In genomic region chr3:45537596-45537959, GRCh38 we compare ENCODE assay signal across 18 cellular contexts. TPM values are rescaled to one million over a fixed set of nuclear protein-coding genes. Genes with fewer than 3 reads are reported as not detected.
DNase-seq lines count a peak whose midpoint lies in the region; ATAC-seq, FAIRE-seq and TF ChIP-seq lines count a peak whose summit lies in the region.
"Had no signal": no experiment of that assay in that cellular context is flagged by ENCODE, and none has a peak within 500 bp of the region (broad histone marks: within the 10 kb centered on the region; RNA-seq: fewer than 3 reads in every experiment).

No MANE protein-coding gene starts in this region.

- H3K27ac ChIP-seq in IMR-90 (ENCODE audit: insufficient read depth, low read length) (no peak overlapping the region), lower lobe of right lung (peak overlapping the region; percentile 50), subcutaneous abdominal adipose tissue (ENCODE audit: low read depth, low read length) (peak overlapping the region; percentile 45)

- no CpG with 5 or more reads among the region's 5 CpGs for WGBS in IMR-90 (ENCODE audit: extremely low coverage in 2 of 2, insufficient read length in 1 of 2), 2 experiments

- peak overlapping the region; percentile 39; the same call in 1 of the 2 replicates for H3K4ac ChIP-seq in IMR-90 (ENCODE audit: low read depth, low read length)

- TF ChIP-seq POLR2A in IMR-90 (IDR thresholded peaks at IDR 0.05; ENCODE audit: low read depth, low read length), result no peak
- no peak for TF ChIP-seq POLR2A in GM12891 (IDR thresholded peaks at IDR 0.05; ENCODE audit: low read depth, low read length)

- H3K4me1 Mint-ChIP-seq in endothelial cell (ENCODE audit: unreplicated experiment), result peaks cover 80% of the 10 kb centered on the region

- no peak overlapping the region for H3K23ac ChIP-seq in IMR-90 (ENCODE audit: low read depth, low read length)

- BruUV-seq in IMR-90 (replicated peaks; lab: Mats Ljungman, UMichigan), result no TSS peak

- POLR2A ChIA-PET in IMR-90 (lab: Charles Lee; ENCODE audit: unreplicated experiment), result no interaction called here

- no peaks in the 10 kb centered on the region for H4K20me1 ChIP-seq in IMR-90 (ENCODE audit: insufficient read depth, low read length)

- peaks cover 11% of the 10 kb centered on the region for H3K9me1 ChIP-seq in IMR-90 (ENCODE audit: insufficient read depth, low read length)

- peak overlapping the region; percentile 59 for H3K14ac ChIP-seq in IMR-90 (replicated peaks; ENCODE audit: low read depth, low read length)

- H3K9me3 Mint-ChIP-seq in endothelial cell (ENCODE audit: unreplicated experiment), result no peaks in the 10 kb centered on the region

- no peak overlapping the region for H2AFZ ChIP-seq in IMR-90 (replicated peaks; ENCODE audit: low read length, poor library complexity)

- peaks cover 6% of the 10 kb centered on the region; the same call in 1 of the 2 replicates for H3K36me3 ChIP-seq in IMR-90 (ENCODE audit: control insufficient read depth, insufficient read depth, low read length)
- H3K36me3 ChIP-seq in lower lobe of right lung, result peaks cover 4% of the 10 kb centered on the region
- peaks cover 0 to 4% (median 0%) of the 10 kb centered on the region in 5 donors for H3K36me3 ChIP-seq in subcutaneous abdominal adipose tissue (ENCODE audit: control insufficient read depth in 5 of 5, insufficient read depth in 5 of 5, low read length in 5 of 5)

- no peak for FAIRE-seq in GM12891 (lab: Jason Lieb, UNC)
- FAIRE-seq: kidney had no signal

- no peak overlapping the region for H2AK9ac ChIP-seq in IMR-90 (replicated peaks; ENCODE audit: low read depth, low read length, poor library complexity)

- H2BK120ac ChIP-seq in IMR-90 (ENCODE audit: low read depth, low read length), result peak overlapping the region; percentile 36; the same call in 1 of the 2 replicates

- peaks cover 6% of the 10 kb centered on the region for H3K27me3 Mint-ChIP-seq in endothelial cell (ENCODE audit: unreplicated experiment)
- H3K27me3 Mint-ChIP-seq: activated naive CD8-positive, alpha-beta T cell had no signal

- H3K56ac ChIP-seq in IMR-90 (ENCODE audit: extremely low read depth, insufficient read depth, low read length), result no peak overlapping the region

- H2BK15ac ChIP-seq in IMR-90 (ENCODE audit: low read depth, low read length), result peak overlapping the region; percentile 56; the same call in 2 of the 3 replicates

- intact Hi-C loops in IMR-90 (cut with micrococcal nuclease), result no loop called here
- intact Hi-C loops in lower lobe of right lung (cut with DNase I), result no loop called here

- dilution Hi-C loops in IMR-90 (cut with HindIII; ENCODE audit: low sequenced_read_pairs, unreplicated experiment), result no loop called here

- in situ Hi-C loops in IMR-90 (cut with MboI; ENCODE audit: low sequenced_read_pairs), result no loop called here

- peaks cover 0 to 4% of the 10 kb centered on the region in 2 experiments; a peak in 1 of 4 replicates for H3K79me1 ChIP-seq in IMR-90 (ENCODE audit: low read depth in 1 of 2, low read length in 2 of 2)

- no peak overlapping the region for H3K4me3 ChIP-seq in IMR-90 (ENCODE audit: insufficient read depth, low read depth, low read length)
- H3K4me3 ChIP-seq in lower lobe of right lung, result no peak overlapping the region
- peak overlapping the region in 1 of 5 donors; percentile 11 for H3K4me3 ChIP-seq in subcutaneous abdominal adipose tissue (ENCODE audit: low read depth in 1 of 5, low read length in 5 of 5)
- H3K4me3 ChIP-seq: HAP-1, mucosa of descending colon, testis had no signal

- TF ChIP-seq CTCF in IMR-90 (conservative IDR thresholded peaks at IDR 0.05; ENCODE audit: low read depth, low read length), result no peak
- no peak for TF ChIP-seq CTCF in endothelial cell (IDR thresholded peaks at IDR 0.05; ENCODE audit: unreplicated experiment)
- no peak for TF ChIP-seq CTCF in lower lobe of right lung (IDR thresholded peaks at IDR 0.05)

- H3K4me2 ChIP-seq in IMR-90 (ENCODE audit: low read depth, low read length), result 0 out of 2 replicates have a peak overlapping the region, but pooled peaks have one; percentile 27

- H3K9ac ChIP-seq in IMR-90 (ENCODE audit: low read depth, low read length) (no peak overlapping the region), subcutaneous abdominal adipose tissue (ENCODE audit: low read length in 5 of 5) (no peak overlapping the region)

- peak overlapping the region; percentile 87 for H2AK5ac ChIP-seq in IMR-90 (ENCODE audit: low read depth, low read length)

- peak overlapping the region; percentile 50 for H3K18ac ChIP-seq in IMR-90 (ENCODE audit: low read depth, low read length)

- H4K5ac ChIP-seq in IMR-90 (ENCODE audit: low read depth, low read length), result peak overlapping the region; percentile 26

- no peaks in the 10 kb centered on the region for H3K9me3 ChIP-seq in IMR-90 (ENCODE audit: control insufficient read depth, insufficient read depth, low read length)
- no peaks in the 10 kb centered on the region for H3K9me3 ChIP-seq in lower lobe of right lung
- H3K9me3 ChIP-seq in subcutaneous abdominal adipose tissue (ENCODE audit: control insufficient read depth in 5 of 5, low read length in 5 of 5), result no peaks in the 10 kb centered on the region
- H3K9me3 ChIP-seq: HAP-1, mucosa of descending colon, testis had no signal

- H3K36me3 Mint-ChIP-seq in endothelial cell (ENCODE audit: low read depth, unreplicated experiment), result peaks cover 7% of the 10 kb centered on the region

- ATAC-seq in IMR-90 (ENCODE audit: low read depth) (no peak), lower lobe of right lung (peak in 1 of 2 donors; percentile 7)

- H3K27me3 ChIP-seq in IMR-90 (ENCODE audit: control insufficient read depth, insufficient read depth, low read length) (no peaks in the 10 kb centered on the region), lower lobe of right lung (ENCODE audit: low read depth) (no peaks in the 10 kb centered on the region), subcutaneous abdominal adipose tissue (ENCODE audit: control insufficient read depth in 5 of 5, insufficient read depth in 4 of 5, low read length in 5 of 5) (no peaks in the 10 kb centered on the region)
- H3K27me3 ChIP-seq: testis had no signal

- no peak for TF ChIP-seq RAD21 in IMR-90 (IDR thresholded peaks at IDR 0.05; ENCODE audit: low read length)

- peak overlapping the region; percentile 41 for H2BK5ac ChIP-seq in IMR-90 (ENCODE audit: low read depth, low read length, poor library complexity, severe bottlenecking)

- peak overlapping the region; percentile 15 for H3K4me3 Mint-ChIP-seq in endothelial cell (ENCODE audit: unreplicated experiment)
- H3K4me3 Mint-ChIP-seq: activated naive CD8-positive, alpha-beta T cell had no signal

- DNase-seq in IMR-90 (no peak), endothelial cell (ENCODE audit: low spot score) (no peak), lower lobe of right lung (no peak), Kasumi-1 (lab: John Stamatoyannopoulos, UW) (no peak), GM12891 (ENCODE audit: insufficient read length, low spot score) (no peak)
- no peak for DNase-seq in activated effector memory CD4-positive, alpha-beta T cell treated with anti-CD3 and anti-CD28 coated beads, Interleukin-2, amount 50 U/mL, for 16 hours
- DNase-seq: activated CD4-positive, alpha-beta T cell treated with anti-CD3 and anti-CD28 coated beads, Interleukin-2, amount 50 U/mL, for 48 hours; activated T-cell treated with anti-CD3 and anti-CD28 coated beads, Interleukin-2, amount 50 U/mL, for 1 hour; kidney; NCI-H1436; NK-92 treated with Interleukin-12 subunit alpha and Interleukin-12 subunit beta, amount 100 ng/mL, for 24 hours; RPMI8226; stimulated activated CD4-positive, alpha-beta T cell treated with anti-CD3 and anti-CD28 coated beads, Interleukin-4, amount 100 ng/mL, for 1 hour had no signal

- H3K4me1 ChIP-seq in IMR-90 (ENCODE audit: control insufficient read depth, insufficient read depth, low read length), result peaks cover 13% of the 10 kb centered on the region
- H3K4me1 ChIP-seq in lower lobe of right lung, result peaks cover 53% of the 10 kb centered on the region
- peaks cover 0 to 50% (median 18%) of the 10 kb centered on the region in 5 donors for H3K4me1 ChIP-seq in subcutaneous abdominal adipose tissue (ENCODE audit: control insufficient read depth in 5 of 5, insufficient read depth in 5 of 5, low read length in 5 of 5)
- H3K4me1 ChIP-seq: HAP-1 had no signal

- CTCF ChIA-PET in IMR-90 (lab: Yijun Ruan, JAX), result interaction anchor here (1.1 to 1.5 kb wide), 2 partner anchors 8 to 10 kb away, joined by 5 read pairs; no protein-coding TSS in a partner anchor

- peak overlapping the region; percentile 19; the same call in 1 of the 2 replicates for H4K91ac ChIP-seq in IMR-90 (ENCODE audit: insufficient read depth, low read depth, low read length)

- H2BK20ac ChIP-seq in IMR-90 (ENCODE audit: low read depth, low read length), result no peak overlapping the region

- peak overlapping the region; percentile 97 for H3K27ac Mint-ChIP-seq in endothelial cell (ENCODE audit: unreplicated experiment)
- H3K27ac Mint-ChIP-seq: activated naive CD8-positive, alpha-beta T cell had no signal

- H4K8ac ChIP-seq in IMR-90 (ENCODE audit: low read depth in 2 of 2, low read length in 2 of 2), result peak overlapping the region in 1 of 2 experiments; percentile 17; a peak in 2 of 4 replicates

TF ChIP-seq in GM12891, 5 proteins besides CTCF, POLR2A, EP300 and RAD21:
- TF ChIP-seq POLR2AphosphoS5 (IDR thresholded peaks at IDR 0.05; ENCODE audit: low read depth, low read length), result no peak

RNA-seq across cellular contexts. Expression of gene LIMD1, which starts 57.0 kb away (rescaled TPM):
- 21.5 and 22.5 TPM in 2 replicates for total RNA-seq in IMR-90 (2012; rRNA removed)
- polyA plus RNA-seq in IMR-90 (2012; rRNA removed), result 20.5 and 20.9 TPM in 2 replicates
- polyA plus RNA-seq in IMR-90 (2012; cell fraction: cytosol; rRNA removed), result 12.3 and 13.9 TPM in 2 replicates
- polyA plus RNA-seq in IMR-90 (2012; cell fraction: nucleus; rRNA removed; ENCODE audit: low replicate concordance), result 52.7 and 53.0 TPM in 2 replicates
- 56.1 TPM for total RNA-seq in endothelial cell (ENCODE audit: unreplicated experiment)
- 80.6 TPM for total RNA-seq in lower lobe of right lung
- polyA plus RNA-seq in GM12891 (2012; ENCODE audit: low read depth, missing spikeins), result 13.0 TPM
